29 cellular contexts compared by ENCODE assay signal in genomic region chr4:83728191-83728590, GRCh38.
DNase-seq lines count a peak whose midpoint lies in the region; ATAC-seq, FAIRE-seq and TF ChIP-seq lines count a peak whose summit lies in the region.
"Had no signal": no experiment of that assay in that cellular context is flagged by ENCODE, and none has a peak within 500 bp of the region (broad histone marks: within the 10 kb centered on the region; RNA-seq: fewer than 3 reads in every experiment).

No MANE protein-coding gene starts in this region.

- no TSS peak for BruUV-seq in K562 (replicated peaks; lab: Mats Ljungman, UMichigan)

- no peaks in the 10 kb centered on the region for H3K9me1 ChIP-seq in K562 (ENCODE audit: control insufficient read depth, insufficient read depth, low read length)

- no peak for FAIRE-seq in K562 (lab: Jason Lieb, UNC)
- FAIRE-seq: A204.1, A549, D721Med had no signal

- POLR2A ChIA-PET in K562 (lab: Yijun Ruan, JAX) = no interaction called here

- TF ChIP-seq CTCF in K562 (IDR thresholded peaks at IDR 0.05 in 2 of 3, conservative IDR thresholded peaks at IDR 0.05 in 1 of 3; ENCODE audit: insufficient read depth in 2 of 3, low read depth in 1 of 3, low read length in 3 of 3) = no peak

- no peak overlapping the region for H3K9ac ChIP-seq in K562 (ENCODE audit: insufficient read depth in 1 of 2, low read depth in 2 of 2, low read length in 2 of 2)
- H3K9ac ChIP-seq: BLaER1; BLaER1 treated with 17β-estradiol and CSF1 and Interleukin-3, amounts not matched to agents 10 nM and 100 nM had no signal

- no peak overlapping the region for H3K27ac ChIP-seq in K562 (ENCODE audit: extremely low read depth, low read depth, low read length)
- H3K27ac ChIP-seq: 22Rv1; A549; BLaER1; BLaER1 treated with 17β-estradiol and CSF1 and Interleukin-3, amounts not matched to agents 10 nM and 100 nM; C4-2B had no signal

- H3K27me3 ChIP-seq in K562 (ENCODE audit: control insufficient read depth in 2 of 2, insufficient read depth in 2 of 2, low read length in 2 of 2) = no peaks in the 10 kb centered on the region
- H3K27me3 ChIP-seq: BE2C; BLaER1; BLaER1 treated with 17β-estradiol and CSF1 and Interleukin-3, amounts not matched to agents 10 nM and 100 nM had no signal

- H3K4me3 ChIP-seq in K562 = no peak overlapping the region
- H3K4me3 ChIP-seq: A549; BLaER1; BLaER1 treated with 17β-estradiol and CSF1 and Interleukin-3, amounts not matched to agents 10 nM and 100 nM had no signal

- TF ChIP-seq EP300 in K562 (IDR thresholded peaks at IDR 0.05; ENCODE audit: low read length) = no peak

- no peaks in the 10 kb centered on the region for H3K79me2 ChIP-seq in K562 (ENCODE audit: control insufficient read depth, insufficient read depth, low read length)

- TF ChIP-seq POLR2A in K562 (conservative IDR thresholded peaks at IDR 0.05) = no peak

- no peak for TF ChIP-seq RAD21 in K562 (CRISPR knock-in tag; conservative IDR thresholded peaks at IDR 0.05 in 1 of 2, IDR thresholded peaks at IDR 0.05 in 1 of 2)

- H4K20me1 ChIP-seq in K562 (replicated peaks; ENCODE audit: control insufficient read depth, insufficient read depth, low read length) = no peaks in the 10 kb centered on the region
- H4K20me1 ChIP-seq: BLaER1; BLaER1 treated with 17β-estradiol and CSF1 and Interleukin-3, amounts not matched to agents 10 nM and 100 nM had no signal

- H3K4me2 ChIP-seq in K562 (ENCODE audit: insufficient read depth, low read length) = no peak overlapping the region
- H3K4me2 ChIP-seq: A549, BLaER1 had no signal

- no peaks in the 10 kb centered on the region for H3K9me3 ChIP-seq in K562 (replicated peaks; ENCODE audit: control insufficient read depth, insufficient read depth, low read depth, low read length)
- H3K9me3 ChIP-seq: A549, BE2C, Caco-2 had no signal

- intact Hi-C loops in K562 (cut with micrococcal nuclease) = no loop called here

- CTCF ChIA-PET in K562 (lab: Yijun Ruan, JAX; ENCODE audit: low intra/inter-chr PET ratio) = no interaction called here

- no peak for ATAC-seq in K562
- ATAC-seq: A549; CD8-positive, alpha-beta T cell had no signal

- DNase-seq in K562 (ENCODE audit: extremely low read depth in 1 of 4, low spot score in 3 of 4) = no peak
- DNase-seq in SHP77 (lab: John Stamatoyannopoulos, UW) = no peak
- DNase-seq: 8988T; ACHN; AML-193; BE2C; C1 segment of cervical spinal cord; Caco-2; Calu3; CD4-positive, alpha-beta memory T cell; CD4-positive, alpha-beta T cell; CD4-positive, CD25-positive, alpha-beta regulatory T cell; CD8-positive, alpha-beta memory T cell; CD8-positive, alpha-beta T cell; COR-L47; DMS 273 treated with DMSO at 0.1 percent for 48 hours; DMS153; DMS53; DMS79; DMS79 treated with DMSO at 0.1 percent for 48 hours; DND-41; EL had no signal

- no peaks in the 10 kb centered on the region for H3K4me1 ChIP-seq in K562 (replicated peaks in 1 of 2; ENCODE audit: control insufficient read depth in 2 of 2, insufficient read depth in 2 of 2, low read length in 2 of 2)
- H3K4me1 ChIP-seq: A549, BE2C, Caco-2 had no signal

- in situ Hi-C loops in K562 (cut with MboI) = no loop called here

- H2AFZ ChIP-seq in K562 (ENCODE audit: low read depth, low read length) = no peak overlapping the region

- H3K36me3 ChIP-seq in K562 (ENCODE audit: control insufficient read depth, insufficient read depth, low read length) = no peaks in the 10 kb centered on the region
- H3K36me3 ChIP-seq: BE2C; BLaER1; BLaER1 treated with 17β-estradiol and CSF1 and Interleukin-3, amounts not matched to agents 10 nM and 100 nM had no signal

TF ChIP-seq in K562, 482 proteins besides CTCF, POLR2A, EP300 and RAD21 (continues in another document):
- no peak for TF ChIP-seq ATF3 (IDR thresholded peaks at IDR 0.05)
- TF ChIP-seq ATF3 (CRISPR knock-in tag; conservative IDR thresholded peaks at IDR 0.05) = no peak
- no peak for TF ChIP-seq SREBF1 (IDR thresholded peaks at IDR 0.05; ENCODE audit: borderline replicate concordance, low read depth, low read length)
- no peak for TF ChIP-seq MNT (conservative IDR thresholded peaks at IDR 0.05)
